9 cellular contexts compared by ENCODE assay signal in genomic region chr2:69514406-69514805, GRCh38.
A peak's percentile ranks its signal among the peaks of the same experiment; 100 is the strongest.
DNase-seq lines count a peak whose midpoint lies in the region; ATAC-seq and TF ChIP-seq lines count a peak whose summit lies in the region.
"Had no signal": no experiment of that assay in that cellular context is flagged by ENCODE, and none has a peak within 500 bp of the region (broad histone marks: within the 10 kb centered on the region; RNA-seq: fewer than 3 reads in every experiment).

No MANE protein-coding gene starts in this region.

- peaks cover 7% of the 10 kb centered on the region for H3K4me1 Mint-ChIP-seq in activated CD4-positive, alpha-beta memory T cell treated with anti-CD3 and anti-CD28 coated beads for 36 hours (ENCODE audit: low read depth)

- no peaks in the 10 kb centered on the region for H3K9me3 Mint-ChIP-seq in activated naive CD4-positive, alpha-beta T cell treated with anti-CD3 and anti-CD28 coated beads, Interleukin-2, amount 50 U/mL, for 72 hours
- H3K9me3 Mint-ChIP-seq in activated CD4-positive, alpha-beta memory T cell treated with anti-CD3 and anti-CD28 coated beads for 36 hours: peaks cover 6% of the 10 kb centered on the region

- no peak for ATAC-seq in activated naive CD4-positive, alpha-beta T cell treated with anti-CD3 and anti-CD28 coated beads, Interleukin-2, amount 50 U/mL, for 72 hours

- no peak overlapping the region for H3K4me3 Mint-ChIP-seq in activated CD4-positive, alpha-beta memory T cell treated with anti-CD3 and anti-CD28 coated beads for 36 hours

- TF ChIP-seq CTCF in fibroblast of pulmonary artery (IDR thresholded peaks at IDR 0.05; ENCODE audit: low read length, missing control alignments): no peak

- H3K27ac Mint-ChIP-seq in activated naive CD4-positive, alpha-beta T cell treated with anti-CD3 and anti-CD28 coated beads, Interleukin-2, amount 50 U/mL, for 72 hours: peak overlapping the region in 1 of 2 donors; percentile 21
- no peak overlapping the region for H3K27ac Mint-ChIP-seq in activated CD4-positive, alpha-beta memory T cell treated with anti-CD3 and anti-CD28 coated beads for 36 hours

- DNase-seq in DMS 273 (lab: John Stamatoyannopoulos, UW; ENCODE audit: unreplicated experiment) (peak; percentile 64), RPMI7951 (ENCODE audit: low read depth) (peak; percentile 85), fibroblast of pulmonary artery (ENCODE audit: low read depth) (peak; percentile 85), nucleus accumbens (lab: John Stamatoyannopoulos, UW) (peak in 35 of 56 donors; percentile 2 to 67 (median 29)), NCI-H2196 treated with DMSO at 0.1 percent for 48 hours (lab: John Stamatoyannopoulos, UW; ENCODE audit: unreplicated experiment) (no peak), kidney tubule cell (ENCODE audit: low spot score) (no peak)
- DNase-seq in activated naive CD4-positive, alpha-beta T cell treated with anti-CD3 and anti-CD28 coated beads, Interleukin-2, amount 50 U/mL, for 72 hours (ENCODE audit: low spot score in 2 of 2): no peak
- DNase-seq in activated CD4-positive, alpha-beta memory T cell treated with anti-CD3 and anti-CD28 coated beads for 36 hours: no peak
- DNase-seq: NCI-H510A had no signal

- POLR2A ChIA-PET in activated CD4-positive, alpha-beta memory T cell treated with anti-CD3 and anti-CD28 coated beads for 36 hours (lab: Charles Lee): no interaction called here

- intact Hi-C loops in activated CD4-positive, alpha-beta memory T cell treated with anti-CD3 and anti-CD28 coated beads for 36 hours (cut with micrococcal nuclease): no loop called here

- H3K4me3 ChIP-seq in fibroblast of pulmonary artery (replicated peaks; ENCODE audit: low read depth, low read length): no peak overlapping the region

- CTCF ChIA-PET in activated CD4-positive, alpha-beta memory T cell treated with anti-CD3 and anti-CD28 coated beads for 36 hours (lab: Charles Lee): interaction anchor here (0.8 to 1.2 kb wide), 2 partner anchors 51 to 77 kb away, joined by 3 to 5 read pairs; partner anchors contain the start of gene NFU1

- H3K36me3 Mint-ChIP-seq in activated naive CD4-positive, alpha-beta T cell treated with anti-CD3 and anti-CD28 coated beads, Interleukin-2, amount 50 U/mL, for 72 hours: peaks cover 48% of the 10 kb centered on the region in 2 donors
- H3K36me3 Mint-ChIP-seq in activated CD4-positive, alpha-beta memory T cell treated with anti-CD3 and anti-CD28 coated beads for 36 hours: peaks cover 75% of the 10 kb centered on the region

- H3K27me3 Mint-ChIP-seq in activated CD4-positive, alpha-beta memory T cell treated with anti-CD3 and anti-CD28 coated beads for 36 hours: no peaks in the 10 kb centered on the region

Comparison
In these comparisons a context has a peak if more than half of its experiments do, and no peak if none do; other contexts are left out.
1. DNase-seq: peak in DMS 273 (single experiment), RPMI7951 (single experiment), fibroblast of pulmonary artery (single experiment) and nucleus accumbens (35 of 56); none in activated naive CD4-positive, alpha-beta T cell treated with anti-CD3 and anti-CD28 coated beads, Interleukin-2, amount 50 U/mL, for 72 hours (0 of 2), NCI-H2196 treated with DMSO at 0.1 percent for 48 hours (single experiment), activated CD4-positive, alpha-beta memory T cell treated with anti-CD3 and anti-CD28 coated beads for 36 hours (single experiment) and kidney tubule cell (single experiment).